In the genomic region with DNA sequence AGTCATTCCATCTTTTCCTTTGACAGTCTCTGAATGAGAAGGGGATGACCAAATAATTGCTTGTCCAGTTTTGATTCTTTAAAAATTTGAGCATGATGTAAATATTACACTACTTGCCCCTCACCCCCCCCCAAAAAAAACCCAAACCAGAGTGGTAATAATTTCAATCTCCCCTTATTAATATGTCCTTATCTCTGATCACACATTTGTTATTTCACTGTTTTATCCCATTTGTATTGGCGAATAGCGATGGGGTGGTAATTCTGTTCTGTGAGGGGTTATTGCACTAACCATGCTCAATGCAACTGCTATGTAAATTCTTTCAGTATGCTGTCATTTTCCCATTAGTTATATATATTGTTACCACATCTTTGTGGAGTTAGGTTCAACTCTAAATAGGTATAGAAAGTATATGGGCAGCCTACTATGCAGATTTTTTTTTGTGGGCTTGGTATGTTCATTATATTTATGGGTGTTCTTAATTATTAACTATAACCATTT, we compare ENCODE assay signal across 8 cellular contexts. TPM values are rescaled to one million over a fixed set of nuclear protein-coding genes. Genes with fewer than 3 reads are reported as not detected.
DNase-seq lines count a peak whose midpoint lies in the region; ATAC-seq and TF ChIP-seq lines count a peak whose summit lies in the region.

No MANE protein-coding gene starts in this region.

- no peak overlapping the region for H3K27ac ChIP-seq in CD4-positive, CD25-positive, alpha-beta regulatory T cell (ENCODE audit: insufficient read depth, low read length, poor library complexity, severe bottlenecking)

- no peaks in the 10 kb centered on the region for H3K9me3 Mint-ChIP-seq in CD4-positive, CD25-positive, alpha-beta regulatory T cell
- H3K9me3 Mint-ChIP-seq in effector memory CD8-positive, alpha-beta T cell: no peaks in the 10 kb centered on the region
- no peaks in the 10 kb centered on the region for H3K9me3 Mint-ChIP-seq in nephron progenitor cell

- H3K36me3 ChIP-seq in CD4-positive, CD25-positive, alpha-beta regulatory T cell (ENCODE audit: control insufficient read depth, insufficient read depth, low read length): no peaks in the 10 kb centered on the region
- peaks cover 27% of the 10 kb centered on the region for H3K36me3 ChIP-seq in NT2/D1 (ENCODE audit: insufficient read depth, insufficient read length, low read length)

- peaks cover 7% of the 10 kb centered on the region for H3K27me3 ChIP-seq in CD4-positive, CD25-positive, alpha-beta regulatory T cell (ENCODE audit: control insufficient read depth, insufficient read depth, low read length)
- H3K27me3 ChIP-seq in NT2/D1 (ENCODE audit: insufficient read depth, insufficient read length): no peaks in the 10 kb centered on the region

- no peak for DNase-seq in CD4-positive, CD25-positive, alpha-beta regulatory T cell
- DNase-seq in NT2/D1 (ENCODE audit: low read depth, low spot score): no peak
- DNase-seq in effector memory CD8-positive, alpha-beta T cell: no peak
- no peak for DNase-seq in nephron progenitor cell
- DNase-seq in NCI-H187 (lab: John Stamatoyannopoulos, UW): no peak
- DNase-seq in SHP77 treated with DMSO at 0.1 percent for 48 hours (lab: John Stamatoyannopoulos, UW): no peak
- no peak for DNase-seq in HPDE6-E6E7 (ENCODE audit: extremely low spot score)

- H3K4me3 Mint-ChIP-seq in CD4-positive, CD25-positive, alpha-beta regulatory T cell: peak overlapping the region; percentile 84 to 96 (median 92)
- H3K4me3 Mint-ChIP-seq in effector memory CD8-positive, alpha-beta T cell: peak overlapping the region; percentile 86 to 90
- peak overlapping the region; percentile 88 for H3K4me3 Mint-ChIP-seq in nephron progenitor cell

- peaks cover 12% of the 10 kb centered on the region for H3K4me1 ChIP-seq in CD4-positive, CD25-positive, alpha-beta regulatory T cell (ENCODE audit: control insufficient read depth, insufficient read depth, low read length, poor library complexity, severe bottlenecking)
- no peaks in the 10 kb centered on the region for H3K4me1 ChIP-seq in NT2/D1 (ENCODE audit: insufficient read depth, insufficient read length)

- no peaks in the 10 kb centered on the region for H3K9me3 ChIP-seq in CD4-positive, CD25-positive, alpha-beta regulatory T cell (ENCODE audit: control insufficient read depth in 2 of 2, low read length in 2 of 2)
- no peaks in the 10 kb centered on the region for H3K9me3 ChIP-seq in NT2/D1 (ENCODE audit: insufficient read depth, low read length)

- no peak for TF ChIP-seq CTCF in nephron progenitor cell (IDR thresholded peaks at IDR 0.05)

- H3K9ac ChIP-seq in NT2/D1 (ENCODE audit: insufficient read length, low read depth): peak overlapping the region; percentile 96

- peak overlapping the region; percentile 70 for H3K4me3 ChIP-seq in CD4-positive, CD25-positive, alpha-beta regulatory T cell (ENCODE audit: low read depth, low read length)
- peak overlapping the region; percentile 94 for H3K4me3 ChIP-seq in NT2/D1 (ENCODE audit: insufficient read length, low read depth)

- peaks cover 5 to 24% (median 11%) of the 10 kb centered on the region in 4 donors for H3K4me1 Mint-ChIP-seq in CD4-positive, CD25-positive, alpha-beta regulatory T cell
- H3K4me1 Mint-ChIP-seq in effector memory CD8-positive, alpha-beta T cell (ENCODE audit: low read depth in 2 of 2): peaks cover 14 to 26% of the 10 kb centered on the region in 2 donors
- H3K4me1 Mint-ChIP-seq in nephron progenitor cell: peaks cover 54% of the 10 kb centered on the region

- peaks cover 63% of the 10 kb centered on the region for H3K27me3 Mint-ChIP-seq in CD4-positive, CD25-positive, alpha-beta regulatory T cell
- H3K27me3 Mint-ChIP-seq in effector memory CD8-positive, alpha-beta T cell: no peaks in the 10 kb centered on the region
- no peaks in the 10 kb centered on the region for H3K27me3 Mint-ChIP-seq in nephron progenitor cell (ENCODE audit: low read depth, poor library complexity)

- ATAC-seq in CD4-positive, CD25-positive, alpha-beta regulatory T cell (ENCODE audit: low read depth in 2 of 2): no peak
- ATAC-seq in effector memory CD8-positive, alpha-beta T cell (replicated peaks): no peak
- no peak for ATAC-seq in activated CD4-positive, CD25-positive, alpha-beta regulatory T cell treated with anti-CD3 and anti-CD28 coated beads, Interleukin-2, amount 50 U/mL, for 24 hours

- H3K27ac Mint-ChIP-seq in CD4-positive, CD25-positive, alpha-beta regulatory T cell: peak overlapping the region in 2 of 3 donors; percentile 51 to 52
- H3K27ac Mint-ChIP-seq in effector memory CD8-positive, alpha-beta T cell: peak overlapping the region; percentile 84 to 91
- peak overlapping the region; percentile 42 for H3K27ac Mint-ChIP-seq in nephron progenitor cell

- no peaks in the 10 kb centered on the region for H3K36me3 Mint-ChIP-seq in CD4-positive, CD25-positive, alpha-beta regulatory T cell
- peaks cover 4% of the 10 kb centered on the region for H3K36me3 Mint-ChIP-seq in effector memory CD8-positive, alpha-beta T cell (ENCODE audit: insufficient read depth)
- H3K36me3 Mint-ChIP-seq in nephron progenitor cell (ENCODE audit: low read depth): peaks cover 13% of the 10 kb centered on the region

RNA-seq across cellular contexts. Expression of gene RIMKLB, which starts 1.1 kb away (rescaled TPM):
- 7.7 TPM for total RNA-seq in CD4-positive, CD25-positive, alpha-beta regulatory T cell
- 1 to 10 TPM; 1.1 to 2.1 (median 1.4) TPM for polyA plus RNA-seq in CD4-positive, CD25-positive, alpha-beta regulatory T cell

RNA-seq across cellular contexts. Expression of gene MFAP5, which starts 36.3 kb away (rescaled TPM):
- not detected for total RNA-seq in CD4-positive, CD25-positive, alpha-beta regulatory T cell
- polyA plus RNA-seq in CD4-positive, CD25-positive, alpha-beta regulatory T cell: not detected
